8 cellular contexts compared by ENCODE assay signal in genomic region chr12:39692258-39692853, GRCh38.
DNase-seq lines count a peak whose midpoint lies in the region; ATAC-seq and TF ChIP-seq lines count a peak whose summit lies in the region.

No MANE protein-coding gene starts in this region.

- peak; percentile 37 to 53 (median 50) for TF ChIP-seq CTCF in right lobe of liver (IDR thresholded peaks at IDR 0.05)

- H3K9me3 ChIP-seq in CD4-positive, alpha-beta memory T cell (ENCODE audit: control insufficient read depth in 1 of 2, low read length in 2 of 2) = no peaks in the 10 kb centered on the region
- H3K9me3 ChIP-seq in right lobe of liver = no peaks in the 10 kb centered on the region

- H3K36me3 Mint-ChIP-seq in CD4-positive, alpha-beta memory T cell = peaks cover 2 to 6% of the 10 kb centered on the region in 2 donors

- intact Hi-C loops in CD4-positive, alpha-beta memory T cell (cut with micrococcal nuclease) = loop anchor here (1.0 to 2.0 kb wide), 5 partner anchors 73 to 374 kb away; partner anchors contain the start of gene ABCD2
- intact Hi-C loops in right lobe of liver (cut with DNase I) = no loop called here

- peaks cover 10% of the 10 kb centered on the region for H3K4me1 ChIP-seq in CD4-positive, alpha-beta memory T cell (ENCODE audit: insufficient read depth, low read length)
- no peaks in the 10 kb centered on the region for H3K4me1 ChIP-seq in right lobe of liver

- CTCF ChIA-PET in CD4-positive, alpha-beta memory T cell (lab: Charles Lee; ENCODE audit: partially characterized antibody) = interaction anchor here (1.2 to 3.0 kb wide), 14 partner anchors 9 to 373 kb away, joined by 3 to 44 read pairs (median 6); partner anchors contain the start of genes ABCD2 and KIF21A

- TF ChIP-seq POLR2A in right lobe of liver (IDR thresholded peaks at IDR 0.05) (no peak), erythroblast (IDR thresholded peaks at IDR 0.05; ENCODE audit: low read length) (no peak)

- H3K9me3 Mint-ChIP-seq in CD4-positive, alpha-beta memory T cell = peaks cover 0 to 7% (median 4%) of the 10 kb centered on the region in 8 donors

- ATAC-seq in GM21529 (IDR thresholded peaks at IDR 0.05; ENCODE audit: unreplicated experiment) = peak; percentile 61
- peak in 2 of 4 donors; percentile 45 to 47 for ATAC-seq in right lobe of liver
- ATAC-seq in HG03571 (IDR thresholded peaks at IDR 0.05; ENCODE audit: unreplicated experiment) = no peak
- ATAC-seq in HG02623 (IDR thresholded peaks at IDR 0.05; ENCODE audit: unreplicated experiment) = no peak

- H3K27ac Mint-ChIP-seq in CD4-positive, alpha-beta memory T cell = no peak overlapping the region

- POLR2A ChIA-PET in CD4-positive, alpha-beta memory T cell (lab: Charles Lee; ENCODE audit: partially characterized antibody) = interaction anchor here (0.7 to 1.9 kb wide), 4 partner anchors 70 to 79 kb away, joined by 3 to 16 read pairs (median 4); partner anchors contain the start of gene ABCD2

- DNase-seq in CD4-positive, alpha-beta memory T cell = peak in 4 of 5 donors; percentile 30 to 41 (median 32)
- DNase-seq in SW480 (ENCODE audit: low spot score) = peak; percentile 14
- no peak for DNase-seq in right lobe of liver
- no peak for DNase-seq in stimulated activated CD4-positive, alpha-beta T cell treated with anti-CD3 and anti-CD28 coated beads, Interleukin-12 subunit alpha, Interleukin-12 subunit beta, amount 100 ng/mL, for 4 hours
- DNase-seq in erythroblast (lab: John Stamatoyannopoulos, UW) = no peak

- 17% methylated on average over 1 of the region's 1 CpG for WGBS in right lobe of liver (ENCODE audit: insufficient coverage, low coverage, low lambda C conversion rate, missing lambda C conversion rate)

- no peaks in the 10 kb centered on the region for H3K27me3 Mint-ChIP-seq in CD4-positive, alpha-beta memory T cell

- H3K27ac ChIP-seq in CD4-positive, alpha-beta memory T cell (ENCODE audit: low read depth, low read length) = no peak overlapping the region
- H3K27ac ChIP-seq in right lobe of liver = no peak overlapping the region

- no peaks in the 10 kb centered on the region for H3K27me3 ChIP-seq in CD4-positive, alpha-beta memory T cell (ENCODE audit: insufficient read depth, low read length)
- H3K27me3 ChIP-seq in right lobe of liver = no peaks in the 10 kb centered on the region

- H3K4me3 ChIP-seq in CD4-positive, alpha-beta memory T cell (ENCODE audit: low read length in 2 of 2) = no peak overlapping the region
- no peak overlapping the region for H3K4me3 ChIP-seq in right lobe of liver

- H3K4me1 Mint-ChIP-seq in CD4-positive, alpha-beta memory T cell = peaks cover 2 to 5% (median 3%) of the 10 kb centered on the region in 4 donors

- no peak overlapping the region for H3K4me3 Mint-ChIP-seq in CD4-positive, alpha-beta memory T cell

- H3K36me3 ChIP-seq in CD4-positive, alpha-beta memory T cell (ENCODE audit: insufficient read depth, low read length) = no peaks in the 10 kb centered on the region
- no peaks in the 10 kb centered on the region for H3K36me3 ChIP-seq in right lobe of liver

Comparison
In these comparisons a context has a peak if more than half of its experiments do, and no peak if none do; other contexts are left out.
1. DNase-seq: peak in CD4-positive, alpha-beta memory T cell (4 of 5) and SW480 (single experiment); none in right lobe of liver (0 of 3), stimulated activated CD4-positive, alpha-beta T cell treated with anti-CD3 and anti-CD28 coated beads, Interleukin-12 subunit alpha, Interleukin-12 subunit beta, amount 100 ng/mL, for 4 hours (single experiment) and erythroblast (0 of 2).